8 cellular contexts compared by ENCODE assay signal in the genomic region with DNA sequence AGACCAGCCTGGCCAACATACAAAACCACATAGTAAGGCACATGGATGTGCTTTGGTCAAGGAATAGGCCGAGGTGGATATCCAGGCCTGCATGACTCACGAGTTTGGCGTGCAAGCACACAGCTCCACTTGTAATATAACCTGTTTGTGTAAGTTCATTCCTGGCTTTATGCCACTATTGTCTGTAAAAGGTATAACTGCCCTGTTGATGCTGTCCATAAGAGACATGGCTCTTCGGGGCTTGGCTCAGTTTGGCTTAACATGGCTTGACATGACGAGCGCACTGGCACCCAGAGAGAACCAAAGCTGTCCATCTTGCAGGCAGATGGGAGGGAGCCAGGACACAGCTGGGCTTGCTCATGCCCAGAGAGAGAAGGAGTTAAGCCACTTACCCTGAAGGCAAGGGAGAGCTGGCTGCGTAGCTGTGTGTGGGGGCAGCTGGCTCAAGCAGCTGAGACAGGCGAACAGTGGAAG.
DNase-seq lines count a peak whose midpoint lies in the region; ATAC-seq and TF ChIP-seq lines count a peak whose summit lies in the region.
"Not testable (repeated sequence)": the region's sequence is repeated elsewhere in the genome, so short reads cannot be mapped to it uniquely, and the experiment has no call there.

No MANE protein-coding gene starts in this region.

- peaks cover 21% of the 10 kb centered on the region for H3K4me1 Mint-ChIP-seq in progenitor cell of endocrine pancreas (ENCODE audit: low read depth)

- not testable (repeated sequence) for H3K27me3 Mint-ChIP-seq in progenitor cell of endocrine pancreas

- H3K27me3 ChIP-seq in PC-3 (ENCODE audit: low read length), result not testable (repeated sequence)

- H3K4me3 Mint-ChIP-seq in progenitor cell of endocrine pancreas (ENCODE audit: low read depth), result not testable (repeated sequence)

- ATAC-seq in PC-3, result peak; percentile 94

- H3K27ac Mint-ChIP-seq in progenitor cell of endocrine pancreas, result peak overlapping the region; percentile 80

- H3F3A ChIP-seq in PC-3 (ENCODE audit: low read length, unreplicated experiment), result not testable (repeated sequence)

- H3K9ac ChIP-seq in PC-3 (ENCODE audit: low read length), result not testable (repeated sequence)

- H3K4me2 ChIP-seq in PC-3 (ENCODE audit: low read length), result 0 out of 2 replicates have a peak overlapping the region, but pooled peaks have one; percentile 28

- BruUV-seq in PC-3 (replicated peaks; lab: Mats Ljungman, UMichigan), result not testable (repeated sequence)

- H3K36me3 Mint-ChIP-seq in progenitor cell of endocrine pancreas (ENCODE audit: insufficient read depth), result not testable (repeated sequence)

- H3K27ac ChIP-seq in PC-3 (ENCODE audit: low read length), result peak overlapping the region; percentile 32; the same call in 1 of the 2 replicates

- CTCF ChIA-PET in PC-3 (lab: Charles Lee), result not testable (repeated sequence)

- H3K36me3 ChIP-seq in PC-3 (ENCODE audit: low read depth, low read length), result not testable (repeated sequence)

- in situ Hi-C loops in astrocyte of the spinal cord (cut with HindIII; ENCODE audit: low sequenced_read_pairs), result not testable (repeated sequence)

- intact Hi-C loops in PC-3 (cut with micrococcal nuclease), result not testable (repeated sequence)

- DNase-seq in DMS53 treated with DMSO at 0.1 percent for 48 hours (lab: John Stamatoyannopoulos, UW; ENCODE audit: unreplicated experiment) (peak; percentile 33), LHCN-M2 (ENCODE audit: low read depth) (peak; percentile 72), PC-3 (peak; percentile 83), astrocyte of the spinal cord (ENCODE audit: low read depth, low spot score) (peak; percentile 81), fibroblast of gingiva (ENCODE audit: low read depth) (peak; percentile 51), kidney tubule cell (ENCODE audit: low spot score) (peak; percentile 84), ureter (ENCODE audit: low spot score) (peak; percentile 54)
- DNase-seq in progenitor cell of endocrine pancreas (ENCODE audit: low spot score, unreplicated experiment), result not testable (repeated sequence)

- POLR2A ChIA-PET in PC-3 (lab: Charles Lee; ENCODE audit: unreplicated experiment), result interaction anchor here (0.5 kb wide), 1 partner anchor 220 kb away, joined by 8 read pairs; no protein-coding TSS in a partner anchor

- H3K9me3 ChIP-seq in PC-3 (ENCODE audit: low read length), result not testable (repeated sequence)

- not testable (repeated sequence) for H3K9me3 Mint-ChIP-seq in progenitor cell of endocrine pancreas (ENCODE audit: low read depth)

- H3K9me2 ChIP-seq in PC-3 (replicated peaks; ENCODE audit: low read length), result not testable (repeated sequence)

- not testable (repeated sequence) for H2AFZ ChIP-seq in PC-3 (ENCODE audit: low read length)

- peaks cover 11% of the 10 kb centered on the region for H3K4me1 ChIP-seq in PC-3 (ENCODE audit: insufficient read depth, low read length)

- not testable (repeated sequence) for H3K79me2 ChIP-seq in PC-3 (ENCODE audit: low read length)

- H4K20me1 ChIP-seq in PC-3 (ENCODE audit: low read length), result not testable (repeated sequence)

- not testable (repeated sequence) for H3K4me3 ChIP-seq in PC-3 (ENCODE audit: low read length); astrocyte of the spinal cord (ENCODE audit: low read depth, low read length)

- TF ChIP-seq CTCF in PC-3 (conservative IDR thresholded peaks at IDR 0.05; ENCODE audit: low read depth, low read length); astrocyte of the spinal cord (IDR thresholded peaks at IDR 0.05; ENCODE audit: low read depth, low read length); progenitor cell of endocrine pancreas (IDR thresholded peaks at IDR 0.05; ENCODE audit: unreplicated experiment): not testable (repeated sequence)
